1 cellular context compared by ENCODE assay signal in the genomic region with DNA sequence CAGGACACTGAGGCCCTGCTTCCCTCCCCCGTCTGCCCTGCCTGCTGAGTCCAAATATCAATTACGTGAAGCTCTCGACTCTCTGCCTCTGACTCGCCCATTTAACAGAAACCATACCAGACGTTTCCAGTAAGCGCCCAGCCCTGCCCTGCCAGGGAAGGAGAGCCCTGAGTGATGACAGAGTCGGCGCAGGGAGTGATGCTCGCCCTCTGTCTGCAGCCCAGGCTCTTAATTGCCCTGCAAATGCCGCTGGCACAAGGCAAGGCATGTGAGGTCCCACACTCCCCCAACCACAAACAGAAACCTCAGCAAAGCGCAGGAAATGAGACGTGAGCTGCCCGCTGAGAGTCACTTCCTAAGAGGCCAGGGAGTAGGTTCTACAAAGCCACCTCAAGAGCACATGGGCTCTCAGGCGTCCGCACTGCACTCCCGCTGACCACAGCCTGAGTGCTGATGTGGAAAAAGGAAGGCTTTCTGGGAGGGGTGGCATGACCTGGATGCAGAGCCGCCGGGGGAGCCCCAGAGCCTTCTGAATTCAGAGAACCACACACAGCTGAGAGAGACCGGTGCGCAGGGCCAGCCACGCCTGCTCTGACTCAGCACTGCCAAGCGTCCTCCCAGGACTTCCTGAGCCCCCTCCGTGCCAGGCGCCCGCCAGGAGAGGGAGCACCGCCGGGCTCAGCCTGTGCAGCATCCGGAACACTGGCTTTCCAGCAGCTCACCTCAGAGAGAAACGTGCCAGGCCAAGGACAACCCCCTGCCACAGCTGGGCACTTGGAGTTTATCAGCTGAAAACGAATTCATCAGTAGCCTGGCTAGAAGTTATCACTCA.
TF ChIP-seq lines count a peak whose summit lies in the region.

No MANE protein-coding gene starts in this region.

TF ChIP-seq in K562, 482 proteins besides CTCF, POLR2A, EP300 and RAD21 (continued from another document):
- peak; percentile 78 for TF ChIP-seq CC2D1A (IDR thresholded peaks at IDR 0.05)
- TF ChIP-seq, protein P1, sequence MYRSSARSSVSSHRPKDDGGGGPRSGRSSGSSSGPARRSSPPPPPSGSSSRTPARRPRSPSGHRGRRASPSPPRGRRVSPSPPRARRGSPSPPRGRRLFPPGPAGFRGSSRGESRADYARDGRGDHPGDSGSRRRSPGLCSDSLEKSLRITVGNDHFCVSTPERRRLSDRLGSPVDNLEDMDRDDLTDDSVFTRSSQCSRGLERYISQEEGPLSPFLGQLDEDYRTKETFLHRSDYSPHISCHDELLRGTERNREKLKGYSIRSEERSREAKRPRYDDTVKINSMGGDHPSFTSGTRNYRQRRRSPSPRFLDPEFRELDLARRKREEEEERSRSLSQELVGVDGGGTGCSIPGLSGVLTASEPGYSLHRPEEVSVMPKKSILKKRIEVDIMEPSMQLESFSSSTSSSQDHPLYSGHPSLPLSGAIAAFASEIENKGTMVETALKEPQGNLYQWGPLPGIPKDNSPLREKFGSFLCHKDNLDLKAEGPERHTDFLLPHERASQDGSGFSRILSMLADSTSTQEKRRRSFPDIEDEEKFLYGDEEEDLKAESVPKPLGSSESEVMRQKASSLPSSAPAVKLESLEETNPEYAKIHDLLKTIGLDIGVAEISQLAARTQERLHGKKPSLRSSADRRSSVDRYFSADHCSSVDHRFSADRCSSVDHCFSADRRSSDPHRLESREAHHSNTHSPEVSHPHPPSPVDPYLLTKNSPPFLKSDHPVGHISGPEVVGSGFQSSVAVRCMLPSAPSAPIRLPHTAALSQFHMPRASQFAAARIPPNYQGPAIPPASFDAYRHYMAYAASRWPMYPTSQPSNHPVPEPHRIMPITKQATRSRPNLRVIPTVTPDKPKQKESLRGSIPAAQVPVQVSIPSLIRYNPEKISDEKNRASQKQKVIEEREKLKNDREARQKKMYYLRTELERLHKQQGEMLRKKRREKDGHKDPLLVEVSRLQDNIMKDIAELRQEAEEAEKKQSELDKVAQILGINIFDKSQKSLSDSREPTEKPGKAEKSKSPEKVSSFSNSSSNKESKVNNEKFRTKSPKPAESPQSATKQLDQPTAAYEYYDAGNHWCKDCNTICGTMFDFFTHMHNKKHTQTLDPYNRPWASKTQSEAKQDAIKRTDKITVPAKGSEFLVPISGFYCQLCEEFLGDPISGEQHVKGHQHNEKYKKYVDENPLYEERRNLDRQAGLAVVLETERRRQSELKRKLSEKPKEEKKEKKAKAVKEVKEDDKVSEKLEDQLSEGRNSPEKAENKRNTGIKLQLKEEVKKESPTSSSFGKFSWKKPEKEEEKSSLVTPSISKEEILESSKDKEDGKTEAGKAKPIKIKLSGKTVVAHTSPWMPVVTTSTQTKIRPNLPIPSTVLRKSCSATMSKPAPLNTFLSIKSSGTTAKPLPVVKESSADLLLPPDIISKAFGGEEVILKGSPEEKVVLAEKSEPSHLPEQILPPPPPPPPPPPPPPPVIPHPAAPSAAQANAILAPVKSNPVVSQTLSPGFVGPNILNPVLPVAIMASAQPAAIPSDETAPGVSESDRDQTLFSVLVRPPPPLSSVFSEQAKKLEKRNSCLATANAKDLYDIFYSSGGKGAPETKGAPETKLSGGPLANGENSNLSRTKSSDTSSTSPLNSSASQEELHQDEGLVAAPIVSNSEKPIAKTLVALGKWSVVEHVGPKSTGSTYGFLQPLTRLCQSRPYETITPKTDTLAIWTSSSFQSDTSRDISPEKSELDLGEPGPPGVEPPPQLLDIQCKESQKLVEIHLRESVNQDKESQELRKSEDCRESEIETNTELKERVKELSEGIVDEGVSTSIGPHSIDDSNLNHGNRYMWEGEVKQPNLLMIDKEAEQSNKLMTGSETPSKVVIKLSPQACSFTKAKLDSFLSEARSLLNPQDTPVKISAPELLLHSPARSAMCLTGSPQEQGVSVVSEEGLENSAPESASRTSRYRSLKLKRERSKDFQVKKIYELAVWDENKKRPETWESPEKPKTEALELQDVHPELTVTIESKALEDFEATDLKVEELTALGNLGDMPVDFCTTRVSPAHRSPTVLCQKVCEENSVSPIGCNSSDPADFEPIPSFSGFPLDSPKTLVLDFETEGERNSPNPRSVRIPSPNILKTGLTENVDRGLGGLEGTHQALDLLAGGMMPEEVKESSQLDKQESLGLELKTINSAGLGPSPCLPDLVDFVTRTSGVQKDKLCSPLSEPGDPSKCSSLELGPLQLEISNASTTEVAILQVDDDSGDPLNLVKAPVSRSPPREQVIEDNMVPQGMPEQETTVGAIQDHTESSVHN (IDR thresholded peaks at IDR 0.05; ENCODE audit: borderline replicate concordance in 1 of 2, low read depth in 1 of 2), result peak in 1 of 2 experiments; percentile 31; a peak in 1 of 4 replicates
- no peak for TF ChIP-seq TBP (optimal IDR thresholded peaks at IDR 0.05; ENCODE audit: low read depth, low read length)
- TF ChIP-seq RHOXF2B (CRISPR knock-in tag; conservative IDR thresholded peaks at IDR 0.05), result no peak
- no peak for TF ChIP-seq PHF20 (IDR thresholded peaks at IDR 0.05; ENCODE audit: partially characterized antibody)
- TF ChIP-seq, protein P2, sequence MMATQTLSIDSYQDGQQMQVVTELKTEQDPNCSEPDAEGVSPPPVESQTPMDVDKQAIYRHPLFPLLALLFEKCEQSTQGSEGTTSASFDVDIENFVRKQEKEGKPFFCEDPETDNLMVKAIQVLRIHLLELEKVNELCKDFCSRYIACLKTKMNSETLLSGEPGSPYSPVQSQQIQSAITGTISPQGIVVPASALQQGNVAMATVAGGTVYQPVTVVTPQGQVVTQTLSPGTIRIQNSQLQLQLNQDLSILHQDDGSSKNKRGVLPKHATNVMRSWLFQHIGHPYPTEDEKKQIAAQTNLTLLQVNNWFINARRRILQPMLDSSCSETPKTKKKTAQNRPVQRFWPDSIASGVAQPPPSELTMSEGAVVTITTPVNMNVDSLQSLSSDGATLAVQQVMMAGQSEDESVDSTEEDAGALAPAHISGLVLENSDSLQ (IDR thresholded peaks at IDR 0.05), result 0 out of 2 replicates have a peak, but pooled peaks have one; percentile 12
- TF ChIP-seq, protein P3, sequence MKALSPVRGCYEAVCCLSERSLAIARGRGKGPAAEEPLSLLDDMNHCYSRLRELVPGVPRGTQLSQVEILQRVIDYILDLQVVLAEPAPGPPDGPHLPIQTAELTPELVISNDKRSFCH (CRISPR knock-in tag; IDR thresholded peaks at IDR 0.05), result no peak
- TF ChIP-seq, protein P3 (tag; IDR thresholded peaks at IDR 0.05), result no peak
- no peak for TF ChIP-seq MIER1 (IDR thresholded peaks at IDR 0.05; ENCODE audit: low read depth)
- TF ChIP-seq JUN (IDR thresholded peaks at IDR 0.05; ENCODE audit: borderline replicate concordance, low read depth, low read length), result no peak
- 0 out of 2 replicates have a peak, but pooled peaks have one; percentile 45 for TF ChIP-seq JUN (CRISPR knock-in tag; IDR thresholded peaks at IDR 0.05; ENCODE audit: borderline replicate concordance)
- TF ChIP-seq RBBP5 (IDR thresholded peaks at IDR 0.05; ENCODE audit: borderline replicate concordance, insufficient read depth, low read length, poor library complexity, severe bottlenecking), result peak; percentile 55
- no peak for TF ChIP-seq PPARD (CRISPR knock-in tag; IDR thresholded peaks at IDR 0.05)
- TF ChIP-seq TAF1 (IDR thresholded peaks at IDR 0.05; ENCODE audit: control insufficient read depth, extremely low read depth, insufficient read depth, low read length, severe bottlenecking), result peak; percentile 50
- peak; percentile 13; the same call in 1 of the 2 replicates for TF ChIP-seq HCFC1 (IDR thresholded peaks at IDR 0.05; ENCODE audit: low read depth, low read length)
- TF ChIP-seq, protein P4, sequence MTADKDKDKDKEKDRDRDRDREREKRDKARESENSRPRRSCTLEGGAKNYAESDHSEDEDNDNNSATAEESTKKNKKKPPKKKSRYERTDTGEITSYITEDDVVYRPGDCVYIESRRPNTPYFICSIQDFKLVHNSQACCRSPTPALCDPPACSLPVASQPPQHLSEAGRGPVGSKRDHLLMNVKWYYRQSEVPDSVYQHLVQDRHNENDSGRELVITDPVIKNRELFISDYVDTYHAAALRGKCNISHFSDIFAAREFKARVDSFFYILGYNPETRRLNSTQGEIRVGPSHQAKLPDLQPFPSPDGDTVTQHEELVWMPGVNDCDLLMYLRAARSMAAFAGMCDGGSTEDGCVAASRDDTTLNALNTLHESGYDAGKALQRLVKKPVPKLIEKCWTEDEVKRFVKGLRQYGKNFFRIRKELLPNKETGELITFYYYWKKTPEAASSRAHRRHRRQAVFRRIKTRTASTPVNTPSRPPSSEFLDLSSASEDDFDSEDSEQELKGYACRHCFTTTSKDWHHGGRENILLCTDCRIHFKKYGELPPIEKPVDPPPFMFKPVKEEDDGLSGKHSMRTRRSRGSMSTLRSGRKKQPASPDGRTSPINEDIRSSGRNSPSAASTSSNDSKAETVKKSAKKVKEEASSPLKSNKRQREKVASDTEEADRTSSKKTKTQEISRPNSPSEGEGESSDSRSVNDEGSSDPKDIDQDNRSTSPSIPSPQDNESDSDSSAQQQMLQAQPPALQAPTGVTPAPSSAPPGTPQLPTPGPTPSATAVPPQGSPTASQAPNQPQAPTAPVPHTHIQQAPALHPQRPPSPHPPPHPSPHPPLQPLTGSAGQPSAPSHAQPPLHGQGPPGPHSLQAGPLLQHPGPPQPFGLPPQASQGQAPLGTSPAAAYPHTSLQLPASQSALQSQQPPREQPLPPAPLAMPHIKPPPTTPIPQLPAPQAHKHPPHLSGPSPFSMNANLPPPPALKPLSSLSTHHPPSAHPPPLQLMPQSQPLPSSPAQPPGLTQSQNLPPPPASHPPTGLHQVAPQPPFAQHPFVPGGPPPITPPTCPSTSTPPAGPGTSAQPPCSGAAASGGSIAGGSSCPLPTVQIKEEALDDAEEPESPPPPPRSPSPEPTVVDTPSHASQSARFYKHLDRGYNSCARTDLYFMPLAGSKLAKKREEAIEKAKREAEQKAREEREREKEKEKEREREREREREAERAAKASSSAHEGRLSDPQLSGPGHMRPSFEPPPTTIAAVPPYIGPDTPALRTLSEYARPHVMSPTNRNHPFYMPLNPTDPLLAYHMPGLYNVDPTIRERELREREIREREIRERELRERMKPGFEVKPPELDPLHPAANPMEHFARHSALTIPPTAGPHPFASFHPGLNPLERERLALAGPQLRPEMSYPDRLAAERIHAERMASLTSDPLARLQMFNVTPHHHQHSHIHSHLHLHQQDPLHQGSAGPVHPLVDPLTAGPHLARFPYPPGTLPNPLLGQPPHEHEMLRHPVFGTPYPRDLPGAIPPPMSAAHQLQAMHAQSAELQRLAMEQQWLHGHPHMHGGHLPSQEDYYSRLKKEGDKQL (CRISPR knock-in tag; IDR thresholded peaks at IDR 0.05; ENCODE audit: borderline replicate concordance), result no peak
- no peak for TF ChIP-seq SRF (CRISPR knock-in tag; IDR thresholded peaks at IDR 0.05)
- no peak for TF ChIP-seq PTBP1 (IDR thresholded peaks at IDR 0.05; ENCODE audit: low read depth, low read length)
- TF ChIP-seq MYBL2 (IDR thresholded peaks at IDR 0.05; ENCODE audit: low read depth), result no peak
- TF ChIP-seq MYBL2 (CRISPR knock-in tag; IDR thresholded peaks at IDR 0.05; ENCODE audit: borderline replicate concordance), result no peak
- no peak for TF ChIP-seq KLF16 (IDR thresholded peaks at IDR 0.05)
- no peak for TF ChIP-seq ZNF707 (CRISPR knock-in tag; conservative IDR thresholded peaks at IDR 0.05)
- no peak for TF ChIP-seq MTF1 (CRISPR knock-in tag; IDR thresholded peaks at IDR 0.05; ENCODE audit: borderline replicate concordance)
- peak; percentile 67 to 89; a peak in 2 of 4 replicates for TF ChIP-seq SIN3A (IDR thresholded peaks at IDR 0.05; ENCODE audit: borderline replicate concordance in 2 of 2, control insufficient read depth in 1 of 2, low read depth in 2 of 2, low read length in 2 of 2)
- no peak for TF ChIP-seq ZNF217 (CRISPR knock-in tag; IDR thresholded peaks at IDR 0.05)
- TF ChIP-seq CEBPG (CRISPR knock-in tag; IDR thresholded peaks at IDR 0.05), result no peak; the same call in 1 of the 2 replicates
- no peak for TF ChIP-seq CEBPG (tag; conservative IDR thresholded peaks at IDR 0.05 in 1 of 2, IDR thresholded peaks at IDR 0.05 in 1 of 2)
